Comparison of ENCODE assay signal across 1 cellular context in the genomic region with DNA sequence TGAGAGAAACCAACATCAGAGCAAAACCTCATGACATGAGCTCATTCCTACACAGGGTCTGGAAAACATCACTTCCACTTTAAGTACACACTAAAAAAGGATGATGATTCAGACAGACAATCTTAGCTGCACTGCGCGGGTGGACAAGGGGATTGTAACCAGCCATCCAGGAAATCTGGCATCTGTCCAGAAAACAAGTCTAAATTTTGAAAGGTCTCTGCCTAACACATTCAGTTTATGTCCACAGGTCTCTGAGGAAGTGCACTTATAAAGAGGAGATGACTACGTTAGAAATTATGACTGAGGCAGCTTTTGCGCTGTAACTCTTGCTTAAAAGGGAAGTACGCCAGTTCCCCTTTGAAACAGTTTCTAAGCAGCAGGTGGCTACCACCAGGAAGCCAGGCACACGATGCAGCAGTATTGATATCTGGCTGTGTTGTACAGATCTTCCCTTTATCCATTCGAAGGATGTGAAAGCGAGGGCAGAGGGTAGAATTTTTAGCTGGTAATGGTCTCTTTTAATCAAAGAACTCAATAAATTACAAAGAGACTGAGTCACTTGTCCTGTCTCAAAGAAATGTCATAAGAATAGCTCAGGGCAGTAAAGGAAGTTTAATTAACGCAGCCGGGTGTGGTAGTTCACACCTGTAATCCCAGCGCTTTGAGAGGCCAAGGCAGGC.
TF ChIP-seq lines count a peak whose summit lies in the region.

No MANE protein-coding gene starts in this region.

TF ChIP-seq in HCT116, 20 proteins besides CTCF, POLR2A, EP300 and RAD21:
- TF ChIP-seq, protein P1, sequence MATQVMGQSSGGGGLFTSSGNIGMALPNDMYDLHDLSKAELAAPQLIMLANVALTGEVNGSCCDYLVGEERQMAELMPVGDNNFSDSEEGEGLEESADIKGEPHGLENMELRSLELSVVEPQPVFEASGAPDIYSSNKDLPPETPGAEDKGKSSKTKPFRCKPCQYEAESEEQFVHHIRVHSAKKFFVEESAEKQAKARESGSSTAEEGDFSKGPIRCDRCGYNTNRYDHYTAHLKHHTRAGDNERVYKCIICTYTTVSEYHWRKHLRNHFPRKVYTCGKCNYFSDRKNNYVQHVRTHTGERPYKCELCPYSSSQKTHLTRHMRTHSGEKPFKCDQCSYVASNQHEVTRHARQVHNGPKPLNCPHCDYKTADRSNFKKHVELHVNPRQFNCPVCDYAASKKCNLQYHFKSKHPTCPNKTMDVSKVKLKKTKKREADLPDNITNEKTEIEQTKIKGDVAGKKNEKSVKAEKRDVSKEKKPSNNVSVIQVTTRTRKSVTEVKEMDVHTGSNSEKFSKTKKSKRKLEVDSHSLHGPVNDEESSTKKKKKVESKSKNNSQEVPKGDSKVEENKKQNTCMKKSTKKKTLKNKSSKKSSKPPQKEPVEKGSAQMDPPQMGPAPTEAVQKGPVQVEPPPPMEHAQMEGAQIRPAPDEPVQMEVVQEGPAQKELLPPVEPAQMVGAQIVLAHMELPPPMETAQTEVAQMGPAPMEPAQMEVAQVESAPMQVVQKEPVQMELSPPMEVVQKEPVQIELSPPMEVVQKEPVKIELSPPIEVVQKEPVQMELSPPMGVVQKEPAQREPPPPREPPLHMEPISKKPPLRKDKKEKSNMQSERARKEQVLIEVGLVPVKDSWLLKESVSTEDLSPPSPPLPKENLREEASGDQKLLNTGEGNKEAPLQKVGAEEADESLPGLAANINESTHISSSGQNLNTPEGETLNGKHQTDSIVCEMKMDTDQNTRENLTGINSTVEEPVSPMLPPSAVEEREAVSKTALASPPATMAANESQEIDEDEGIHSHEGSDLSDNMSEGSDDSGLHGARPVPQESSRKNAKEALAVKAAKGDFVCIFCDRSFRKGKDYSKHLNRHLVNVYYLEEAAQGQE (IDR thresholded peaks at IDR 0.05; ENCODE audit: low read depth): no peak
- TF ChIP-seq SRF (IDR thresholded peaks at IDR 0.05; ENCODE audit: low read depth) (0 out of 2 replicates have a peak, but pooled peaks have one; percentile 28), FOSL1 (IDR thresholded peaks at IDR 0.05; ENCODE audit: low read depth) (peak; percentile 49), EGR1 (IDR thresholded peaks at IDR 0.05; ENCODE audit: low read depth) (peak; percentile 55), ZBTB33 (IDR thresholded peaks at IDR 0.05; ENCODE audit: extremely low read depth, insufficient replicate concordance, low read length) (no peak), JUND (IDR thresholded peaks at IDR 0.05) (peak; percentile 53; the same call in 1 of the 2 replicates), CBX3 (IDR thresholded peaks at IDR 0.05; ENCODE audit: low read depth) (peak; percentile 44; the same call in 1 of the 2 replicates), SP1 (IDR thresholded peaks at IDR 0.05; ENCODE audit: low read depth) (peak; percentile 44)
- TF ChIP-seq, protein P2, sequence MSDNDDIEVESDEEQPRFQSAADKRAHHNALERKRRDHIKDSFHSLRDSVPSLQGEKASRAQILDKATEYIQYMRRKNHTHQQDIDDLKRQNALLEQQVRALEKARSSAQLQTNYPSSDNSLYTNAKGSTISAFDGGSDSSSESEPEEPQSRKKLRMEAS (IDR thresholded peaks at IDR 0.05): peak; percentile 73
- TF ChIP-seq, protein P3, sequence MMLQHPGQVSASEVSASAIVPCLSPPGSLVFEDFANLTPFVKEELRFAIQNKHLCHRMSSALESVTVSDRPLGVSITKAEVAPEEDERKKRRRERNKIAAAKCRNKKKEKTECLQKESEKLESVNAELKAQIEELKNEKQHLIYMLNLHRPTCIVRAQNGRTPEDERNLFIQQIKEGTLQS (IDR thresholded peaks at IDR 0.05): no peak
